ENCODE assay signal across 9 cellular contexts in the genomic region with DNA sequence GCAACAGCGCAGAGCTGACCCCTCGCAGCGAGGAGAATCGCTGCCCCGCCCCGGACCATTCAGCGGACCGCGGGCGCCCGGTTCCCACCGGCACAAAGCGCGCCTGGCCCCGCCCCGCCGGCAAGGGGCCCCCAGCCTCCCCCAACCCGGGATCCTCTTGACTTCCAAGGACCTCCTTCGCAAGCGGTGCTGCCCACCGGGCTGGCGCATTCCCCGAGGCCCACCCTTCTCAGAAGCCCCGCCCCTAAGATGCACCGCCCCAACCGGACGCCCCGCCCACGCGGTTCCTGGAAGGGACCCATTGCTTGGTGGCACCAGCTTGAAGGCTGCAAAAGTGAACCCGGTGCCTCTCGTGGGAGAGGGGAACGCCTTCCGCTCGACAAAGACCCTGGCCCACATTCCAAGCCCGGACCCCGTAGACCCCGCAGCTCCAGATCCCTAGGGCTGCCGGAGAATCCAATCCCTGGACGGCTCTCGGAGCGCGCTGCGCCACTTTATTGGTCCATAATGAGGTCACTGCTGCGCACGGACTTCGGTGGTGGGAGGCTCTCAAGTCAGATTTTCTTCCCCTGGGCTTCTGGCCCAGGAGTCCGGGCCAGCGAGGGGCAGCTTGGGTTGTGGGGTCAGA. TPM values are rescaled to one million over a fixed set of nuclear protein-coding genes. Genes with fewer than 3 reads are reported as not detected.
DNase-seq lines count a peak whose midpoint lies in the region; ATAC-seq lines count a peak whose summit lies in the region.
"Had no signal": no experiment of that assay in that cellular context is flagged by ENCODE, and none has a peak within 500 bp of the region (broad histone marks: within the 10 kb centered on the region; RNA-seq: fewer than 3 reads in every experiment).

No MANE protein-coding gene starts in this region.

- DNase-seq in DMS 273 (lab: John Stamatoyannopoulos, UW; ENCODE audit: unreplicated experiment) (peak; percentile 85), DMS 273 treated with DMSO at 0.1 percent for 48 hours (lab: John Stamatoyannopoulos, UW) (no peak), NCI-H2196 treated with DMSO at 0.1 percent for 48 hours (lab: John Stamatoyannopoulos, UW; ENCODE audit: unreplicated experiment) (peak; percentile 83), left lobe of liver (ENCODE audit: low spot score) (peak; percentile 68), H4 (ENCODE audit: low spot score) (no peak), ACHN (no peak), mucosa of gallbladder (ENCODE audit: low spot score) (no peak)
- DNase-seq in activated T-cell treated with anti-CD3 and anti-CD28 coated beads, Interleukin-2, amount 50 U/mL, for 1 hour: peak; percentile 54

- peak; percentile 4 for ATAC-seq in left lobe of liver

- in situ Hi-C loops in ACHN (cut with HindIII; ENCODE audit: low pct_ligation_motif_present, low pct_unique_long_range_greater_than_20kb, low sequenced_read_pairs): no loop called here

RNA-seq across cellular contexts. Expression of a gene that starts 2.0 kb away (rescaled TPM):
- total RNA-seq in left lobe of liver: not detected
- total RNA-seq in H4 (2014; rRNA removed; shearing (Covaris generic)): not detected in 2 replicates
- total RNA-seq in mucosa of gallbladder: not detected
- total RNA-seq: T-cell had no signal

RNA-seq across cellular contexts. Expression of a gene that starts 10.2 kb away (rescaled TPM):
- total RNA-seq in left lobe of liver (25.9 TPM), mucosa of gallbladder (52.9 TPM)
- total RNA-seq in H4 (2014; rRNA removed; shearing (Covaris generic)): 52.2 and 67.1 TPM in 2 replicates

RNA-seq across cellular contexts. Expression of a gene that starts 14.9 kb away (rescaled TPM):
- total RNA-seq in left lobe of liver (40.0 TPM), mucosa of gallbladder (14.8 TPM)
- total RNA-seq in H4 (2014; rRNA removed; shearing (Covaris generic)): 1.7 and 1.9 TPM in 2 replicates

RNA-seq across cellular contexts. Expression of a gene that starts 40.1 kb away (rescaled TPM):
- total RNA-seq in left lobe of liver (17.7 TPM), mucosa of gallbladder (26.6 TPM)
- 0.12 and 1.6 TPM in 2 replicates for total RNA-seq in H4 (2014; rRNA removed; shearing (Covaris generic))

RNA-seq across cellular contexts. Expression of a gene that starts 46.6 kb away (rescaled TPM):
- total RNA-seq in left lobe of liver (109 TPM), mucosa of gallbladder (282 TPM)
- total RNA-seq in H4 (2014; rRNA removed; shearing (Covaris generic)): 113 and 140 TPM in 2 replicates

Comparison
In these comparisons a context has a peak if more than half of its experiments do, and no peak if none do; other contexts are left out.
1. DNase-seq: peak in DMS 273 (single experiment), NCI-H2196 treated with DMSO at 0.1 percent for 48 hours (single experiment), activated T-cell treated with anti-CD3 and anti-CD28 coated beads, Interleukin-2, amount 50 U/mL, for 1 hour (single experiment) and left lobe of liver (single experiment); none in DMS 273 treated with DMSO at 0.1 percent for 48 hours (single experiment), H4 (single experiment), ACHN (single experiment) and mucosa of gallbladder (single experiment).